ENCODE assay signal across 1 cellular context in genomic region chr12:39692258-39692853, GRCh38.
TF ChIP-seq lines count a peak whose summit lies in the region.

No MANE protein-coding gene starts in this region.

TF ChIP-seq in IMR-90, 13 proteins besides CTCF, POLR2A, EP300 and RAD21:
- TF ChIP-seq MAFK (IDR thresholded peaks at IDR 0.05; ENCODE audit: low read depth, low read length), result no peak
- no peak for TF ChIP-seq NFE2L2 (IDR thresholded peaks at IDR 0.05; ENCODE audit: low read depth, low read length)
- TF ChIP-seq MXI1 (IDR thresholded peaks at IDR 0.05; ENCODE audit: borderline replicate concordance, low read depth, low read length), result no peak
- TF ChIP-seq CHD1 (IDR thresholded peaks at IDR 0.05; ENCODE audit: low read depth, low read length), result no peak
- no peak for TF ChIP-seq RCOR1 (IDR thresholded peaks at IDR 0.05; ENCODE audit: insufficient replicate concordance, low read length)
- TF ChIP-seq MAZ (IDR thresholded peaks at IDR 0.05; ENCODE audit: borderline replicate concordance, low read depth, low read length), result no peak
- no peak for TF ChIP-seq SMC3 (IDR thresholded peaks at IDR 0.05; ENCODE audit: low read depth, low read length)
- no peak for TF ChIP-seq RFX5 (IDR thresholded peaks at IDR 0.05; ENCODE audit: low read depth, low read length)
